In the genomic region with DNA sequence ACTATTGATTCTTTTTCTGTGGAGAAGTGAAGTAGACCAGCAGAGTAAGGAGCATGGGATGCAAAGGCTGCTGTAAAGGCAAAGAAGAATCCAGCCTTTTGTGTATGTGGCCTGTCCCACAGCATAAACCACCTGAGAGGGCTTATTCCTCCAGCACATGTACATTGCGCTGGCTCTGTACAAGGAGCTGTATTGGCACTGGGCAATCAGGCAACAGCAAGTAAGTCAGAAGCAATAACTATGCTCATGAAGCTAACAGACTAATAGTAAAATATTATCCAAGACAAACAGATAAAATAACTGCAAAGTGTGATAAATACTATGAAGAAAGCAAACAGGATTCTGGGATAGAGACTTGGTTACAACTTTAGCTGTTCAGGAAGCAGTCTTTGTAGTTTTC, we compare ENCODE assay signal across 8 cellular contexts.
"Had no signal": no experiment of that assay in that cellular context is flagged by ENCODE, and none has a peak within 500 bp of the region (broad histone marks: within the 10 kb centered on the region; RNA-seq: fewer than 3 reads in every experiment).

No MANE protein-coding gene starts in this region.

- ATAC-seq: left cardiac atrium had no signal

- H3K4me3 ChIP-seq: ascending aorta, coronary artery, neural progenitor cell, tibial artery had no signal

- H3K36me3 ChIP-seq: ascending aorta, neural progenitor cell, tibial artery had no signal

- H3K4me1 ChIP-seq: ascending aorta had no signal

- H3K27ac ChIP-seq: ascending aorta, coronary artery, neural progenitor cell, tibial artery had no signal

- DNase-seq: activated CD4-positive, alpha-beta T cell treated with anti-CD3 and anti-CD28 coated beads for 4 hours; activated naive CD4-positive, alpha-beta T cell; effector CD4-positive, alpha-beta T cell; left cardiac atrium; tibial artery had no signal

- H3K27me3 ChIP-seq: ascending aorta, neural progenitor cell, tibial artery had no signal

- H3K9ac ChIP-seq: neural progenitor cell had no signal

- H2AFZ ChIP-seq: neural progenitor cell had no signal

- H3K9me3 ChIP-seq: ascending aorta, tibial artery had no signal

- H3K4me2 ChIP-seq: neural progenitor cell had no signal
